10 cellular contexts compared by ENCODE assay signal in genomic region chr2:52934354-52934898, GRCh38.
DNase-seq lines count a peak whose midpoint lies in the region; ATAC-seq and TF ChIP-seq lines count a peak whose summit lies in the region.
"Had no signal": no experiment of that assay in that cellular context is flagged by ENCODE, and none has a peak within 500 bp of the region (broad histone marks: within the 10 kb centered on the region; RNA-seq: fewer than 3 reads in every experiment).

No MANE protein-coding gene starts in this region.

- H3K27me3 ChIP-seq in HAP-1 (ENCODE audit: low read depth) (no peaks in the 10 kb centered on the region), esophagus squamous epithelium (no peaks in the 10 kb centered on the region)

- ATAC-seq in GM21576 (IDR thresholded peaks at IDR 0.05; ENCODE audit: unreplicated experiment) = peak; percentile 67

- DNase-seq in Caki2 (ENCODE audit: low read depth) (peak; percentile 62), HT-29 (ENCODE audit: low spot score) (peak; percentile 82), fibroblast of gingiva (ENCODE audit: low read depth) (peak; percentile 70), HAP-1 (ENCODE audit: low spot score in 2 of 2) (no peak), head of caudate nucleus (no peak), esophagus squamous epithelium (lab: John Stamatoyannopoulos, UW) (no peak)
- no peak for DNase-seq in stimulated activated CD4-positive, alpha-beta T cell treated with anti-CD3 and anti-CD28 coated beads, Interleukin-1b, Interleukin-23, amount 100 ng/mL, for 48 hours
- DNase-seq: stimulated activated CD4-positive, alpha-beta T cell treated with anti-CD3 and anti-CD28 coated beads, Interleukin-2, amount 100 ng/mL, for 24 hours had no signal

- WGBS in esophagus squamous epithelium, 2 donors = 26 to 29% methylated on average over 3 of the region's 3 CpGs

- H3K4me1 ChIP-seq in HAP-1 = no peaks in the 10 kb centered on the region
- no peaks in the 10 kb centered on the region for H3K4me1 ChIP-seq in esophagus squamous epithelium

- H3K36me3 ChIP-seq in HAP-1 (replicated peaks) (no peaks in the 10 kb centered on the region), esophagus squamous epithelium (no peaks in the 10 kb centered on the region)

- in situ Hi-C loops in Caki2 (cut with HindIII; ENCODE audit: low pct_unique_long_range_greater_than_20kb, low sequenced_read_pairs) (no loop called here), HAP-1 (cut with MboI; ENCODE audit: low sequenced_read_pairs) (no loop called here)

- TF ChIP-seq CTCF in esophagus squamous epithelium (IDR thresholded peaks at IDR 0.05) = no peak

- H3K4me3 ChIP-seq in HAP-1 = no peak overlapping the region
- H3K4me3 ChIP-seq in esophagus squamous epithelium = no peak overlapping the region

- no peak overlapping the region for H3K27ac ChIP-seq in esophagus squamous epithelium
- H3K27ac ChIP-seq: C4-2B had no signal

- H3K9me3 ChIP-seq in HAP-1 (no peaks in the 10 kb centered on the region), esophagus squamous epithelium (peaks cover 0 to 6% (median 0%) of the 10 kb centered on the region in 3 donors)

- intact Hi-C loops in head of caudate nucleus (cut with DNase I) = no loop called here
- intact Hi-C loops in esophagus squamous epithelium (cut with DNase I) = no loop called here

- no peak for TF ChIP-seq POLR2A in esophagus squamous epithelium (IDR thresholded peaks at IDR 0.05)

Comparison
In these comparisons a context has a peak if more than half of its experiments do, and no peak if none do; other contexts are left out.
1. DNase-seq: peak in Caki2 (single experiment), HT-29 (single experiment) and fibroblast of gingiva (single experiment); none in HAP-1 (0 of 2), stimulated activated CD4-positive, alpha-beta T cell treated with anti-CD3 and anti-CD28 coated beads, Interleukin-1b, Interleukin-23, amount 100 ng/mL, for 48 hours (single experiment), head of caudate nucleus (0 of 42) and esophagus squamous epithelium (single experiment).